In genomic region chr19:17803264-17803896, GRCh38 we compare ENCODE assay signal across 17 cellular contexts. TPM values are rescaled to one million over a fixed set of nuclear protein-coding genes. Genes with fewer than 3 reads are reported as not detected.
A peak's percentile ranks its signal among the peaks of the same experiment; 100 is the strongest.
DNase-seq lines count a peak whose midpoint lies in the region; ATAC-seq and TF ChIP-seq lines count a peak whose summit lies in the region.
"Had no signal": no experiment of that assay in that cellular context is flagged by ENCODE, and none has a peak within 500 bp of the region (broad histone marks: within the 10 kb centered on the region; RNA-seq: fewer than 3 reads in every experiment).

No MANE protein-coding gene starts in this region.

- intact Hi-C loops in activated T-helper 1 cell treated with anti-CD3 and anti-CD28 coated beads, Interleukin-12 subunit alpha, Interleukin-12 subunit beta, Interleukin-2, Interleukin-4 antibody, amounts not matched to agents 30 ng/mL and 10 ng/mL and 1 ng/mL, durations not matched to agents 14 hours and 24 hours and 36 hours (cut with micrococcal nuclease): no loop called here
- intact Hi-C loops in lower leg skin (cut with DNase I; ENCODE audit: low total_unique reads): no loop called here

- H2AFZ ChIP-seq in neural progenitor cell (replicated peaks): no peak overlapping the region

- TF ChIP-seq CTCF in neural progenitor cell (IDR thresholded peaks at IDR 0.05): no peak
- TF ChIP-seq CTCF in lower leg skin (IDR thresholded peaks at IDR 0.05): no peak

- ATAC-seq in activated CD8-positive, alpha-beta memory T cell treated with anti-CD3 and anti-CD28 coated beads, Interleukin-2, amount 10 ng/mL, durations not matched to agents 7 days and 5 days: peak; percentile 69
- ATAC-seq: gastrocnemius medialis, PC-3 had no signal

- TF ChIP-seq POLR2A in lower leg skin (IDR thresholded peaks at IDR 0.05): no peak

- peaks cover 38% of the 10 kb centered on the region for H3K4me1 Mint-ChIP-seq in activated CD8-positive, alpha-beta memory T cell treated with anti-CD3 and anti-CD28 coated beads, Interleukin-2, amount 10 ng/mL, durations not matched to agents 7 days and 5 days
- peaks cover 29% of the 10 kb centered on the region for H3K4me1 Mint-ChIP-seq in activated T-helper 1 cell treated with anti-CD3 and anti-CD28 coated beads, Interleukin-12 subunit alpha, Interleukin-12 subunit beta, Interleukin-2, Interleukin-4 antibody, amounts not matched to agents 30 ng/mL and 10 ng/mL and 1 ng/mL, durations not matched to agents 14 hours and 24 hours and 36 hours (ENCODE audit: low read depth)
- no peaks in the 10 kb centered on the region for H3K4me1 Mint-ChIP-seq in neural progenitor cell

- H3K9ac ChIP-seq in neural progenitor cell: no peak overlapping the region

- no peaks in the 10 kb centered on the region for H3K36me3 Mint-ChIP-seq in activated CD8-positive, alpha-beta memory T cell treated with anti-CD3 and anti-CD28 coated beads, Interleukin-2, amount 10 ng/mL, durations not matched to agents 7 days and 5 days
- no peaks in the 10 kb centered on the region for H3K36me3 Mint-ChIP-seq in activated T-helper 1 cell treated with anti-CD3 and anti-CD28 coated beads, Interleukin-12 subunit alpha, Interleukin-12 subunit beta, Interleukin-2, Interleukin-4 antibody, amounts not matched to agents 30 ng/mL and 10 ng/mL and 1 ng/mL, durations not matched to agents 14 hours and 24 hours and 36 hours (ENCODE audit: low read depth)
- no peaks in the 10 kb centered on the region for H3K36me3 Mint-ChIP-seq in neural progenitor cell

- H3K36me3 ChIP-seq in neural progenitor cell: no peaks in the 10 kb centered on the region
- H3K36me3 ChIP-seq: gastrocnemius medialis had no signal

- H3K79me2 ChIP-seq in neural progenitor cell (ENCODE audit: low read depth): no peaks in the 10 kb centered on the region

- H3K27me3 Mint-ChIP-seq in activated CD8-positive, alpha-beta memory T cell treated with anti-CD3 and anti-CD28 coated beads, Interleukin-2, amount 10 ng/mL, durations not matched to agents 7 days and 5 days: peaks cover 19% of the 10 kb centered on the region
- H3K27me3 Mint-ChIP-seq in activated T-helper 1 cell treated with anti-CD3 and anti-CD28 coated beads, Interleukin-12 subunit alpha, Interleukin-12 subunit beta, Interleukin-2, Interleukin-4 antibody, amounts not matched to agents 30 ng/mL and 10 ng/mL and 1 ng/mL, durations not matched to agents 14 hours and 24 hours and 36 hours (ENCODE audit: insufficient read depth): peaks cover 6% of the 10 kb centered on the region
- peaks cover 16% of the 10 kb centered on the region for H3K27me3 Mint-ChIP-seq in neural progenitor cell (ENCODE audit: insufficient read depth, low read depth)

- H3K4me3 Mint-ChIP-seq in activated CD8-positive, alpha-beta memory T cell treated with anti-CD3 and anti-CD28 coated beads, Interleukin-2, amount 10 ng/mL, durations not matched to agents 7 days and 5 days: no peak overlapping the region
- H3K4me3 Mint-ChIP-seq in activated T-helper 1 cell treated with anti-CD3 and anti-CD28 coated beads, Interleukin-12 subunit alpha, Interleukin-12 subunit beta, Interleukin-2, Interleukin-4 antibody, amounts not matched to agents 30 ng/mL and 10 ng/mL and 1 ng/mL, durations not matched to agents 14 hours and 24 hours and 36 hours: peak overlapping the region; percentile 19
- no peak overlapping the region for H3K4me3 Mint-ChIP-seq in neural progenitor cell

- no peak overlapping the region for H3K4me3 ChIP-seq in neural progenitor cell
- H3K4me3 ChIP-seq in lower leg skin (ENCODE audit: low read depth, poor library complexity, severe bottlenecking): no peak overlapping the region
- H3K4me3 ChIP-seq: gastrocnemius medialis had no signal

- no peaks in the 10 kb centered on the region for H4K20me1 ChIP-seq in neural progenitor cell (ENCODE audit: low read depth)

- no peaks in the 10 kb centered on the region for H3K27me3 ChIP-seq in neural progenitor cell

- H3K27ac Mint-ChIP-seq in activated CD8-positive, alpha-beta memory T cell treated with anti-CD3 and anti-CD28 coated beads, Interleukin-2, amount 10 ng/mL, durations not matched to agents 7 days and 5 days: peak overlapping the region; percentile 85
- no peak overlapping the region for H3K27ac Mint-ChIP-seq in activated T-helper 1 cell treated with anti-CD3 and anti-CD28 coated beads, Interleukin-12 subunit alpha, Interleukin-12 subunit beta, Interleukin-2, Interleukin-4 antibody, amounts not matched to agents 30 ng/mL and 10 ng/mL and 1 ng/mL, durations not matched to agents 14 hours and 24 hours and 36 hours
- no peak overlapping the region for H3K27ac Mint-ChIP-seq in neural progenitor cell
- H3K27ac Mint-ChIP-seq: progenitor cell of endocrine pancreas had no signal

- no peaks in the 10 kb centered on the region for H3K9me3 ChIP-seq in neural progenitor cell (ENCODE audit: low read depth)
- H3K9me3 ChIP-seq: gastrocnemius medialis had no signal

- WGBS in lower leg skin, 2 donors: 53 to 58% methylated on average over 14 of the region's 14 CpGs

- no peaks in the 10 kb centered on the region for H3K9me3 Mint-ChIP-seq in activated CD8-positive, alpha-beta memory T cell treated with anti-CD3 and anti-CD28 coated beads, Interleukin-2, amount 10 ng/mL, durations not matched to agents 7 days and 5 days (ENCODE audit: low read depth)
- no peaks in the 10 kb centered on the region for H3K9me3 Mint-ChIP-seq in activated T-helper 1 cell treated with anti-CD3 and anti-CD28 coated beads, Interleukin-12 subunit alpha, Interleukin-12 subunit beta, Interleukin-2, Interleukin-4 antibody, amounts not matched to agents 30 ng/mL and 10 ng/mL and 1 ng/mL, durations not matched to agents 14 hours and 24 hours and 36 hours
- no peaks in the 10 kb centered on the region for H3K9me3 Mint-ChIP-seq in neural progenitor cell

- H3K27ac ChIP-seq in neural progenitor cell: no peak overlapping the region
- H3K27ac ChIP-seq: gastrocnemius medialis, VCaP had no signal

- peak; percentile 75 for DNase-seq in activated CD8-positive, alpha-beta memory T cell treated with anti-CD3 and anti-CD28 coated beads, Interleukin-2, amount 10 ng/mL, durations not matched to agents 7 days and 5 days
- DNase-seq in activated CD8-positive, alpha-beta memory T cell treated with anti-CD3 and anti-CD28 coated beads for 24 hours: no peak
- DNase-seq in NCI-H69 (lab: John Stamatoyannopoulos, UW) (peak; percentile 24), neural progenitor cell (ENCODE audit: low spot score) (peak; percentile 1), H4 (ENCODE audit: low spot score) (no peak), NCI-H187 treated with DMSO at 0.1 percent for 48 hours (lab: John Stamatoyannopoulos, UW) (no peak), lower leg skin (ENCODE audit: low spot score in 2 of 2) (no peak)
- DNase-seq in activated T-helper 1 cell treated with anti-CD3 and anti-CD28 coated beads, Interleukin-12 subunit alpha, Interleukin-12 subunit beta, Interleukin-2, Interleukin-4 antibody, amounts not matched to agents 30 ng/mL and 10 ng/mL and 1 ng/mL, durations not matched to agents 14 hours and 24 hours and 36 hours (ENCODE audit: low spot score): peak; percentile 9
- DNase-seq: ACHN; NCI-H146; PC-3; stimulated activated CD4-positive, alpha-beta T cell treated with anti-CD3 and anti-CD28 coated beads, Interleukin-2, amount 100 ng/mL, for 48 hours had no signal

- no peak overlapping the region for H3K4me2 ChIP-seq in neural progenitor cell

- CTCF ChIA-PET in activated CD8-positive, alpha-beta memory T cell treated with anti-CD3 and anti-CD28 coated beads, Interleukin-2, amount 10 ng/mL, durations not matched to agents 7 days and 5 days (lab: Charles Lee): interaction anchor here (0.5 to 2.1 kb wide), 8 partner anchors 10 to 294 kb away, joined by 3 to 11 read pairs (median 6); partner anchors contain the start of gene CCDC124

- no peaks in the 10 kb centered on the region for H3K4me1 ChIP-seq in neural progenitor cell
- H3K4me1 ChIP-seq: gastrocnemius medialis had no signal

- no peaks in the 10 kb centered on the region for H3F3A ChIP-seq in neural progenitor cell (ENCODE audit: low read depth)

RNA-seq across cellular contexts. Expression of gene B3GNT3, which starts 8.4 kb away (rescaled TPM):
- not detected for total RNA-seq in activated CD8-positive, alpha-beta memory T cell treated with anti-CD3 and anti-CD28 coated beads, Interleukin-2, amount 10 ng/mL, durations not matched to agents 7 days and 5 days
- not detected in 2 replicates for total RNA-seq in activated T-helper 1 cell treated with anti-CD3 and anti-CD28 coated beads, Interleukin-12 subunit alpha, Interleukin-12 subunit beta, Interleukin-2, Interleukin-4 antibody, amounts not matched to agents 30 ng/mL and 10 ng/mL and 1 ng/mL, durations not matched to agents 14 hours and 24 hours and 36 hours
- total RNA-seq in neural progenitor cell (ENCODE audit: low replicate concordance) (not detected in 2 replicates), lower leg skin (10 to 100 TPM in 2 of 4 donors, 1 to 10 TPM in 2; 2.9 to 18.3 (median 10.7) TPM)
- not detected in 2 replicates for total RNA-seq in H4 (2014; rRNA removed; shearing (Covaris generic))
- total RNA-seq: progenitor cell of endocrine pancreas had no signal

RNA-seq across cellular contexts. Expression of gene INSL3, which starts 17.9 kb away (rescaled TPM):
- 1 to 10 TPM; 1.7 to 2.2 TPM for total RNA-seq in activated CD8-positive, alpha-beta memory T cell treated with anti-CD3 and anti-CD28 coated beads, Interleukin-2, amount 10 ng/mL, durations not matched to agents 7 days and 5 days
- total RNA-seq in activated T-helper 1 cell treated with anti-CD3 and anti-CD28 coated beads, Interleukin-12 subunit alpha, Interleukin-12 subunit beta, Interleukin-2, Interleukin-4 antibody, amounts not matched to agents 30 ng/mL and 10 ng/mL and 1 ng/mL, durations not matched to agents 14 hours and 24 hours and 36 hours: 8.7 and 9.3 TPM in 2 replicates
- 0.37 TPM in 1 of 2 replicates, not detected in the other for total RNA-seq in neural progenitor cell (ENCODE audit: low replicate concordance)
- total RNA-seq in H4 (2014; rRNA removed; shearing (Covaris generic)): not detected in 2 replicates
- not detected for total RNA-seq in lower leg skin
- total RNA-seq: Daoy, dermis microvascular lymphatic vessel endothelial cell, gastrocnemius medialis, PC-3, progenitor cell of endocrine pancreas had no signal

RNA-seq across cellular contexts. Expression of gene JAK3, which starts 44.4 kb away (rescaled TPM):
- total RNA-seq in activated CD8-positive, alpha-beta memory T cell treated with anti-CD3 and anti-CD28 coated beads, Interleukin-2, amount 10 ng/mL, durations not matched to agents 7 days and 5 days: 100 to 1,000 TPM; 137 to 146 TPM
- total RNA-seq in activated T-helper 1 cell treated with anti-CD3 and anti-CD28 coated beads, Interleukin-12 subunit alpha, Interleukin-12 subunit beta, Interleukin-2, Interleukin-4 antibody, amounts not matched to agents 30 ng/mL and 10 ng/mL and 1 ng/mL, durations not matched to agents 14 hours and 24 hours and 36 hours: 222 and 227 TPM in 2 replicates
- total RNA-seq in neural progenitor cell (ENCODE audit: low replicate concordance) (3.4 and 3.9 TPM in 2 replicates), lower leg skin (1 to 10 TPM; 2.1 to 4.0 (median 3.7) TPM)
- 0.37 and 0.90 TPM in 2 replicates for total RNA-seq in H4 (2014; rRNA removed; shearing (Covaris generic))

RNA-seq across cellular contexts. Expression of gene FCHO1, which starts 52.1 kb away (rescaled TPM):
- total RNA-seq in activated CD8-positive, alpha-beta memory T cell treated with anti-CD3 and anti-CD28 coated beads, Interleukin-2, amount 10 ng/mL, durations not matched to agents 7 days and 5 days: 10 to 100 TPM; 58.4 to 70.6 TPM
- 88.6 and 93.6 TPM in 2 replicates for total RNA-seq in activated T-helper 1 cell treated with anti-CD3 and anti-CD28 coated beads, Interleukin-12 subunit alpha, Interleukin-12 subunit beta, Interleukin-2, Interleukin-4 antibody, amounts not matched to agents 30 ng/mL and 10 ng/mL and 1 ng/mL, durations not matched to agents 14 hours and 24 hours and 36 hours
- 15.5 and 29.8 TPM in 2 replicates for total RNA-seq in neural progenitor cell (ENCODE audit: low replicate concordance)
- total RNA-seq in H4 (2014; rRNA removed; shearing (Covaris generic)): 0.58 TPM in 1 of 2 replicates, not detected in the other
- total RNA-seq in lower leg skin: 10 to 100 TPM; 38.7 to 78.4 (median 56.3) TPM

RNA-seq across cellular contexts. Expression of gene RPL18A, which starts 56.3 kb away (rescaled TPM):
- total RNA-seq in activated CD8-positive, alpha-beta memory T cell treated with anti-CD3 and anti-CD28 coated beads, Interleukin-2, amount 10 ng/mL, durations not matched to agents 7 days and 5 days: 1,000 to 10,000 TPM; 1,945 to 2,182 TPM
- 2,494 and 2,556 TPM in 2 replicates for total RNA-seq in activated T-helper 1 cell treated with anti-CD3 and anti-CD28 coated beads, Interleukin-12 subunit alpha, Interleukin-12 subunit beta, Interleukin-2, Interleukin-4 antibody, amounts not matched to agents 30 ng/mL and 10 ng/mL and 1 ng/mL, durations not matched to agents 14 hours and 24 hours and 36 hours
- total RNA-seq in neural progenitor cell (ENCODE audit: low replicate concordance) (975 and 1,520 TPM in 2 replicates), lower leg skin (1,000 to 10,000 TPM; 2,094 to 3,301 (median 2,396) TPM)
- total RNA-seq in H4 (2014; rRNA removed; shearing (Covaris generic)): 1,138 and 1,297 TPM in 2 replicates

Comparison
In these comparisons a context has a peak if more than half of its experiments do, and no peak if none do; other contexts are left out.
1. DNase-seq: peak in activated CD8-positive, alpha-beta memory T cell treated with anti-CD3 and anti-CD28 coated beads, Interleukin-2, amount 10 ng/mL, durations not matched to agents 7 days and 5 days (single experiment), NCI-H69 (single experiment), activated T-helper 1 cell treated with anti-CD3 and anti-CD28 coated beads, Interleukin-12 subunit alpha, Interleukin-12 subunit beta, Interleukin-2, Interleukin-4 antibody, amounts not matched to agents 30 ng/mL and 10 ng/mL and 1 ng/mL, durations not matched to agents 14 hours and 24 hours and 36 hours (single experiment) and neural progenitor cell (single experiment); none in activated CD8-positive, alpha-beta memory T cell treated with anti-CD3 and anti-CD28 coated beads for 24 hours (single experiment), H4 (single experiment), NCI-H187 treated with DMSO at 0.1 percent for 48 hours (single experiment) and lower leg skin (0 of 2).
2. RNA of gene JAK3, which starts 44.4 kb away (total RNA-seq): 222 to 227 TPM in activated T-helper 1 cell treated with anti-CD3 and anti-CD28 coated beads, Interleukin-12 subunit alpha, Interleukin-12 subunit beta, Interleukin-2, Interleukin-4 antibody, amounts not matched to agents 30 ng/mL and 10 ng/mL and 1 ng/mL, durations not matched to agents 14 hours and 24 hours and 36 hours and 137 to 146 TPM in activated CD8-positive, alpha-beta memory T cell treated with anti-CD3 and anti-CD28 coated beads, Interleukin-2, amount 10 ng/mL, durations not matched to agents 7 days and 5 days; 2.1 to 4.0 TPM in lower leg skin, 3.4 to 3.9 TPM in neural progenitor cell and 0.37 to 0.90 TPM in H4; every median in the first group is over 10 times any median in the second.